Comparison of ENCODE assay signal across 10 cellular contexts in genomic region chr5:143056792-143057579, GRCh38.
DNase-seq lines count a peak whose midpoint lies in the region; ATAC-seq, FAIRE-seq and TF ChIP-seq lines count a peak whose summit lies in the region.
"Had no signal": no experiment of that assay in that cellular context is flagged by ENCODE, and none has a peak within 500 bp of the region (broad histone marks: within the 10 kb centered on the region; RNA-seq: fewer than 3 reads in every experiment).

No MANE protein-coding gene starts in this region.

- in situ Hi-C loops in K562 (cut with MboI): no loop called here

- no peaks in the 10 kb centered on the region for H3K27me3 Mint-ChIP-seq in activated naive CD4-positive, alpha-beta T cell treated with anti-CD3 and anti-CD28 coated beads for 36 hours (ENCODE audit: low read depth)
- H3K27me3 Mint-ChIP-seq in stimulated activated naive CD8-positive, alpha-beta T cell treated with anti-CD3 and anti-CD28 coated beads, Interleukin-15, amount 100 ng/mL, for 72 hours: no peaks in the 10 kb centered on the region
- H3K27me3 Mint-ChIP-seq: naive thymus-derived CD4-positive, alpha-beta T cell had no signal

- 3% methylated on average over 2 of the region's 2 CpGs for WGBS in K562 (ENCODE audit: insufficient coverage, low coverage, missing lambda C conversion rate)

- no peak overlapping the region for H2AFZ ChIP-seq in K562 (ENCODE audit: low read depth, low read length)

- H3K4me3 ChIP-seq in K562: no peak overlapping the region

- BruUV-seq in K562 (replicated peaks; lab: Mats Ljungman, UMichigan): no TSS peak

- no peak for TF ChIP-seq RAD21 in K562 (CRISPR knock-in tag; conservative IDR thresholded peaks at IDR 0.05 in 1 of 2, IDR thresholded peaks at IDR 0.05 in 1 of 2)

- TF ChIP-seq POLR2A in K562 (conservative IDR thresholded peaks at IDR 0.05): no peak

- H3K9ac ChIP-seq in K562 (ENCODE audit: insufficient read depth in 1 of 2, low read depth in 2 of 2, low read length in 2 of 2): no peak overlapping the region

- no peak overlapping the region for H3K4me3 Mint-ChIP-seq in activated naive CD4-positive, alpha-beta T cell treated with anti-CD3 and anti-CD28 coated beads for 36 hours
- peak overlapping the region; percentile 24 to 48 for H3K4me3 Mint-ChIP-seq in stimulated activated naive CD8-positive, alpha-beta T cell treated with anti-CD3 and anti-CD28 coated beads, Interleukin-15, amount 100 ng/mL, for 72 hours

- H3K79me2 ChIP-seq in K562 (ENCODE audit: control insufficient read depth, insufficient read depth, low read length): no peaks in the 10 kb centered on the region

- peaks cover 0 to 13% of the 10 kb centered on the region in 2 experiments; a peak in 2 of 5 replicates for H3K4me1 ChIP-seq in K562 (replicated peaks in 1 of 2; ENCODE audit: control insufficient read depth in 2 of 2, insufficient read depth in 2 of 2, low read length in 2 of 2)

- ATAC-seq in HG02981 (IDR thresholded peaks at IDR 0.05; ENCODE audit: unreplicated experiment) (peak; percentile 52), K562 (no peak)
- ATAC-seq in stimulated activated naive CD8-positive, alpha-beta T cell treated with anti-CD3 and anti-CD28 coated beads, Interleukin-15, amount 100 ng/mL, for 72 hours: peak; percentile 26
- ATAC-seq: foreskin keratinocyte; naive thymus-derived CD4-positive, alpha-beta T cell had no signal

- intact Hi-C loops in activated naive CD4-positive, alpha-beta T cell treated with anti-CD3 and anti-CD28 coated beads for 36 hours (cut with micrococcal nuclease): loop anchor here (1.0 to 10.0 kb wide), 12 partner anchors 9 to 1042 kb away; partner anchors contain the start of gene GNPDA1
- intact Hi-C loops in K562 (cut with micrococcal nuclease): no loop called here

- no peak overlapping the region for H3K4me2 ChIP-seq in K562 (ENCODE audit: insufficient read depth, low read length)

- TF ChIP-seq EP300 in K562 (IDR thresholded peaks at IDR 0.05; ENCODE audit: low read length): no peak

- POLR2A ChIA-PET in K562 (lab: Yijun Ruan, JAX): no interaction called here

- no peaks in the 10 kb centered on the region for H4K20me1 ChIP-seq in K562 (replicated peaks; ENCODE audit: control insufficient read depth, insufficient read depth, low read length)

- H3K9me1 ChIP-seq in K562 (ENCODE audit: control insufficient read depth, insufficient read depth, low read length): no peaks in the 10 kb centered on the region

- H3K36me3 Mint-ChIP-seq in activated naive CD4-positive, alpha-beta T cell treated with anti-CD3 and anti-CD28 coated beads for 36 hours (ENCODE audit: low read depth): peaks cover 26% of the 10 kb centered on the region

- peak overlapping the region; percentile 92 for H3K27ac Mint-ChIP-seq in activated naive CD4-positive, alpha-beta T cell treated with anti-CD3 and anti-CD28 coated beads for 36 hours
- H3K27ac Mint-ChIP-seq in stimulated activated naive CD8-positive, alpha-beta T cell treated with anti-CD3 and anti-CD28 coated beads, Interleukin-15, amount 100 ng/mL, for 72 hours: peak overlapping the region; percentile 51 to 91

- CTCF ChIA-PET in activated naive CD4-positive, alpha-beta T cell treated with anti-CD3 and anti-CD28 coated beads for 36 hours (lab: Charles Lee): interaction anchor here (1.0 kb wide), 1 partner anchor 9 kb away, joined by 3 read pairs; no protein-coding TSS in a partner anchor
- CTCF ChIA-PET in K562 (lab: Yijun Ruan, JAX; ENCODE audit: low intra/inter-chr PET ratio): no interaction called here

- H3K4me1 Mint-ChIP-seq in activated naive CD4-positive, alpha-beta T cell treated with anti-CD3 and anti-CD28 coated beads for 36 hours (ENCODE audit: low read depth): peaks cover 66% of the 10 kb centered on the region
- peaks cover 67% of the 10 kb centered on the region for H3K4me1 Mint-ChIP-seq in stimulated activated naive CD8-positive, alpha-beta T cell treated with anti-CD3 and anti-CD28 coated beads, Interleukin-15, amount 100 ng/mL, for 72 hours

- H3K9me3 Mint-ChIP-seq in activated naive CD4-positive, alpha-beta T cell treated with anti-CD3 and anti-CD28 coated beads for 36 hours: no peaks in the 10 kb centered on the region
- H3K9me3 Mint-ChIP-seq in stimulated activated naive CD8-positive, alpha-beta T cell treated with anti-CD3 and anti-CD28 coated beads, Interleukin-15, amount 100 ng/mL, for 72 hours: no peaks in the 10 kb centered on the region

- no peak for TF ChIP-seq CTCF in K562 (IDR thresholded peaks at IDR 0.05 in 2 of 3, conservative IDR thresholded peaks at IDR 0.05 in 1 of 3; ENCODE audit: insufficient read depth in 2 of 3, low read depth in 1 of 3, low read length in 3 of 3)

- no peak for FAIRE-seq in K562 (lab: Jason Lieb, UNC)

- DNase-seq in activated naive CD4-positive, alpha-beta T cell treated with anti-CD3 and anti-CD28 coated beads for 36 hours: no peak
- no peak for DNase-seq in activated naive CD4-positive, alpha-beta T cell (lab: John Stamatoyannopoulos, UW)
- DNase-seq in K562 (ENCODE audit: extremely low read depth in 1 of 4, low spot score in 3 of 4): no peak
- DNase-seq in stimulated activated naive CD8-positive, alpha-beta T cell treated with anti-CD3 and anti-CD28 coated beads, Interleukin-15, amount 100 ng/mL, for 72 hours: no peak
- no peak for DNase-seq in HK-2 (ENCODE audit: unreplicated experiment)
- DNase-seq in NCI-H524 (lab: John Stamatoyannopoulos, UW): no peak
- DNase-seq in cerebellum (ENCODE audit: low spot score): no peak
- DNase-seq: foreskin keratinocyte; naive thymus-derived CD4-positive, alpha-beta T cell had no signal

- H3K9me3 ChIP-seq in K562 (replicated peaks; ENCODE audit: control insufficient read depth, insufficient read depth, low read depth, low read length): no peaks in the 10 kb centered on the region

- no peaks in the 10 kb centered on the region for H3K36me3 ChIP-seq in K562 (ENCODE audit: control insufficient read depth, insufficient read depth, low read length)

- H3K27ac ChIP-seq in K562 (ENCODE audit: extremely low read depth, low read depth, low read length): no peak overlapping the region
- H3K27ac ChIP-seq: foreskin keratinocyte had no signal

- H3K27me3 ChIP-seq in K562 (ENCODE audit: control insufficient read depth in 2 of 2, insufficient read depth in 2 of 2, low read length in 2 of 2): peaks cover 2 to 4% of the 10 kb centered on the region in 2 experiments; a peak in 2 of 5 replicates
- H3K27me3 ChIP-seq: foreskin keratinocyte had no signal

TF ChIP-seq in K562, 482 proteins besides CTCF, POLR2A, EP300 and RAD21:
- TF ChIP-seq PBX2 (CRISPR knock-in tag; IDR thresholded peaks at IDR 0.05; ENCODE audit: low read depth) (no peak), PBX2 (tag; conservative IDR thresholded peaks at IDR 0.05; ENCODE audit: low read depth) (0 out of 2 replicates have a peak, but pooled peaks have one; percentile 7), SNRNP70 (optimal IDR thresholded peaks at IDR 0.05; ENCODE audit: low read depth, low read length) (no peak)
TF ChIP-seq in K562: peak in this region for 1.
